ENCODE assay signal across 9 cellular contexts in the genomic region with DNA sequence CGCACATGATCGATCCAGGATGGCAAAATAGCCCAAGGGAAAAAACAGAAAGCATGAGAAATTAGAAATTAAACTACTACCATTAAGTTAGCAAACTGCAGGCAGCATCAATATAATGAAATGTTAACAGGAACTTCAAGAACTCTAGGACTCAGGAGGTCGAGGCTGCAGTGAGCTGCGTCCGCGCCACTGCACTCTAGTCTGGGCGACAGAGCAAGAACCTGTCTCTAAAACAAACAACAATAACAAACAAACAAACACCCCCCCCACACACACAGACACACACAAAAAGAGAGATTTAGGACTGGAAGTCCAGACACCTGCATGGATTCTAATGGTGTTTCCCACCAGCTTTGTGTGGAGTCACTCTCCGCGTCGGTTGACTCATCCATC. TPM values are rescaled to one million over a fixed set of nuclear protein-coding genes. Genes with fewer than 3 reads are reported as not detected.
DNase-seq lines count a peak whose midpoint lies in the region; ATAC-seq, FAIRE-seq and TF ChIP-seq lines count a peak whose summit lies in the region.
"Had no signal": no experiment of that assay in that cellular context is flagged by ENCODE, and none has a peak within 500 bp of the region (broad histone marks: within the 10 kb centered on the region; RNA-seq: fewer than 3 reads in every experiment).

No MANE protein-coding gene starts in this region.

- no peak for TF ChIP-seq RAD21 in GM12878 (IDR thresholded peaks at IDR 0.05; ENCODE audit: insufficient read depth, low read depth, low read length)

- H3K27ac Mint-ChIP-seq in activated naive CD4-positive, alpha-beta T cell treated with anti-CD3 and anti-CD28 coated beads, Interleukin-2, amount 50 U/mL, for 24 hours, result peak overlapping the region; percentile 99
- peak overlapping the region; percentile 92 for H3K27ac Mint-ChIP-seq in memory B cell

- H3K36me3 ChIP-seq in GM12878 (ENCODE audit: control insufficient read depth in 2 of 2, insufficient read depth in 2 of 2, low read length in 1 of 2), result peaks cover 0 to 2% of the 10 kb centered on the region in 2 experiments; a peak in 3 of 4 replicates
- peaks cover 0 to 9% (median 0%) of the 10 kb centered on the region in 4 donors for H3K36me3 ChIP-seq in upper lobe of left lung

- no peaks in the 10 kb centered on the region for H4K20me1 ChIP-seq in GM12878 (ENCODE audit: control insufficient read depth, insufficient read depth)

- ATAC-seq in GM12878, result no peak
- ATAC-seq in memory B cell (ENCODE audit: low read depth), result no peak
- ATAC-seq in upper lobe of left lung (ENCODE audit: low FRiP score in 2 of 2), result no peak

- H3K9me3 ChIP-seq in GM12878 (replicated peaks; ENCODE audit: control insufficient read depth, insufficient read depth, low read length), result no peaks in the 10 kb centered on the region
- H3K9me3 ChIP-seq in upper lobe of left lung, result no peaks in the 10 kb centered on the region

- in situ Hi-C loops in GM12878 (cut with MboI), result no loop called here

- intact Hi-C loops in GM12878 (cut with micrococcal nuclease; ENCODE audit: unreplicated experiment), result loop anchor here (5.0 kb wide), 1 partner anchor 91 kb away; no protein-coding TSS in a partner anchor

- peak overlapping the region; percentile 16; the same call in 1 of the 2 replicates for H3K27ac ChIP-seq in GM12878 (ENCODE audit: control insufficient read depth, insufficient read depth)
- H3K27ac ChIP-seq in upper lobe of left lung, result peak overlapping the region; percentile 92 to 98 (median 96)

- TSS peak; percentile 75 for BruUV-seq in GM12878 (replicated peaks; lab: Mats Ljungman, UMichigan)

- H3K4me1 ChIP-seq in GM12878 (ENCODE audit: control insufficient read depth, insufficient read depth, low read length), result peaks cover 14% of the 10 kb centered on the region
- H3K4me1 ChIP-seq in upper lobe of left lung, result peaks cover 15 to 28% (median 23%) of the 10 kb centered on the region in 4 donors

- peak overlapping the region; percentile 79; the same call in 1 of the 2 replicates for H3K4me3 ChIP-seq in GM12878
- H3K4me3 ChIP-seq in upper lobe of left lung, result peak overlapping the region in 3 of 4 donors; percentile 67 to 83 (median 76)

- POLR2A ChIA-PET in GM12878 (lab: Charles Lee), result interaction anchor here (1.0 to 5.4 kb wide), 6 partner anchors 9 to 212 kb away, joined by 3 to 31 read pairs (median 4); a partner anchor contains a TSS

- no peaks in the 10 kb centered on the region for H3K9me3 Mint-ChIP-seq in activated naive CD4-positive, alpha-beta T cell treated with anti-CD3 and anti-CD28 coated beads, Interleukin-2, amount 50 U/mL, for 24 hours
- H3K9me3 Mint-ChIP-seq in memory B cell, result no peaks in the 10 kb centered on the region

- RAD21 ChIA-PET in GM12878 (lab: Charles Lee; ENCODE audit: unreplicated experiment), result interaction anchor here (0.5 to 2.7 kb wide), 6 partner anchors 12 to 89 kb away, joined by 3 to 15 read pairs (median 7); a partner anchor contains a TSS

- H3K36me3 Mint-ChIP-seq in activated naive CD4-positive, alpha-beta T cell treated with anti-CD3 and anti-CD28 coated beads, Interleukin-2, amount 50 U/mL, for 24 hours, result peaks cover 13% of the 10 kb centered on the region
- peaks cover 10% of the 10 kb centered on the region for H3K36me3 Mint-ChIP-seq in memory B cell

- peak overlapping the region; percentile 93 for H3K4me3 Mint-ChIP-seq in activated naive CD4-positive, alpha-beta T cell treated with anti-CD3 and anti-CD28 coated beads, Interleukin-2, amount 50 U/mL, for 24 hours
- peak overlapping the region; percentile 93 for H3K4me3 Mint-ChIP-seq in memory B cell

- no peak for TF ChIP-seq POLR2A in GM12878 (IDR thresholded peaks at IDR 0.05; ENCODE audit: low read depth, low read length)
- TF ChIP-seq POLR2A in upper lobe of left lung (IDR thresholded peaks at IDR 0.05), result no peak

- SMC1A ChIA-PET in GM12878 (lab: Charles Lee; ENCODE audit: uncharacterized antibody, unreplicated experiment), result interaction anchor here (0.7 to 19.4 kb wide), 4 partner anchors 11 to 162 kb away, joined by 3 to 431 read pairs (median 20); a partner anchor contains a TSS

- no peak for DNase-seq in activated naive CD4-positive, alpha-beta T cell (lab: John Stamatoyannopoulos, UW)
- DNase-seq in GM12878 (ENCODE audit: low read depth, low spot score), result no peak
- no peak for DNase-seq in memory B cell (ENCODE audit: low spot score in 2 of 2)
- no peak for DNase-seq in upper lobe of left lung
- no peak for DNase-seq in COR-L47 (lab: John Stamatoyannopoulos, UW)
- no peak for DNase-seq in stimulated activated CD4-positive, alpha-beta T cell treated with anti-CD3 and anti-CD28 coated beads, Interleukin-4, amount 100 ng/mL, for 4 hours
- DNase-seq in NOMO-1 (lab: John Stamatoyannopoulos, UW; ENCODE audit: unreplicated experiment in 2 of 2), result no peak
- DNase-seq: cortex of kidney had no signal

- WGBS in GM12878 (ENCODE audit: insufficient coverage, insufficient replicate concordance, low lambda C conversion rate, missing lambda C conversion rate), result 79% methylated on average over 10 of the region's 10 CpGs
- 77 to 79% methylated on average over 10 of the region's 10 CpGs for WGBS in upper lobe of left lung, 2 donors

- H3K27me3 ChIP-seq in GM12878 (replicated peaks in 1 of 2; ENCODE audit: control insufficient read depth in 2 of 2, insufficient read depth in 2 of 2, low read length in 1 of 2) (no peaks in the 10 kb centered on the region), upper lobe of left lung (no peaks in the 10 kb centered on the region)

- peaks cover 49% of the 10 kb centered on the region for H3K4me1 Mint-ChIP-seq in activated naive CD4-positive, alpha-beta T cell treated with anti-CD3 and anti-CD28 coated beads, Interleukin-2, amount 50 U/mL, for 24 hours
- H3K4me1 Mint-ChIP-seq in memory B cell, result peaks cover 29% of the 10 kb centered on the region

- FAIRE-seq in GM12878 (lab: Jason Lieb, UNC), result no peak

- H3K79me2 ChIP-seq in GM12878 (ENCODE audit: control insufficient read depth, insufficient read depth, low read length), result peaks cover 18% of the 10 kb centered on the region

- CTCF ChIA-PET in GM12878 (lab: Yijun Ruan, JAX), result interaction anchor here (1.0 to 8.2 kb wide), 5 partner anchors 11 to 152 kb away, joined by 3 to 60 read pairs (median 19); a partner anchor contains a TSS

- peak overlapping the region; percentile 96 for H3K9ac ChIP-seq in GM12878 (ENCODE audit: control insufficient read depth, insufficient read depth, low read length)

- TF ChIP-seq EP300 in GM12878 (IDR thresholded peaks at IDR 0.05; ENCODE audit: borderline replicate concordance in 1 of 2, control insufficient read depth in 1 of 2, low read depth in 2 of 2, low read length in 2 of 2), result no peak
- TF ChIP-seq EP300 in upper lobe of left lung (IDR thresholded peaks at IDR 0.05), result no peak

- peak overlapping the region; percentile 58 for H3K4me2 ChIP-seq in GM12878 (ENCODE audit: control insufficient read depth, insufficient read depth)

- H3K27me3 Mint-ChIP-seq in activated naive CD4-positive, alpha-beta T cell treated with anti-CD3 and anti-CD28 coated beads, Interleukin-2, amount 50 U/mL, for 24 hours, result no peaks in the 10 kb centered on the region
- no peaks in the 10 kb centered on the region for H3K27me3 Mint-ChIP-seq in memory B cell

- H2AFZ ChIP-seq in GM12878 (ENCODE audit: control insufficient read depth, low read depth, low read length), result peak overlapping the region; percentile 89

- TF ChIP-seq CTCF in GM12878 (IDR thresholded peaks at IDR 0.05 in 2 of 3, conservative IDR thresholded peaks at IDR 0.05 in 1 of 3; ENCODE audit: control insufficient read depth in 2 of 3, extremely low read depth in 1 of 3, insufficient read depth in 1 of 3, low read depth in 3 of 3, low read length in 3 of 3) (no peak), upper lobe of left lung (IDR thresholded peaks at IDR 0.05) (no peak)

RNA-seq across cellular contexts. Expression of a gene that starts 0.5 kb away (rescaled TPM):
- total RNA-seq in GM12878 (2013; cell fraction: nucleolus; rRNA removed), result 4.6 and 5.1 TPM in 2 replicates
- 33.5 and 40.8 TPM in 2 replicates for total RNA-seq in GM12878 (2014; rRNA removed)
- 36.3 and 38.9 TPM in 2 replicates for total RNA-seq in GM12878 (2014; rRNA removed; fragmentation: Illumina TruSeq; extraction: Trizol)
- 85.9 and 86.2 TPM in 2 replicates for total RNA-seq in GM12878 (2021)
- polyA plus RNA-seq in GM12878 (2011; ENCODE audit: low read depth), result 46.2 TPM
- polyA plus RNA-seq in GM12878 (2011; rRNA removed), result 94.3 and 102 TPM in 2 replicates
- polyA plus RNA-seq in GM12878 (2011; cell fraction: cytosol; rRNA removed), result 64.9 and 80.5 TPM in 2 replicates
- polyA plus RNA-seq in GM12878 (2011; cell fraction: nucleus; rRNA removed), result 68.9 and 74.4 TPM in 2 replicates
- 46.0 and 51.9 TPM in 2 replicates for polyA plus RNA-seq in GM12878 (2012)
- 69.9 and 80.6 TPM in 2 replicates for polyA plus RNA-seq in GM12878 (2014; fragmentation: Illumina TruSeq; extraction: Trizol)
- polyA plus RNA-seq in GM12878 (2014; fragmentation: Nextera tagmentation; extraction: Ambion mirVana), result 10 to 100 TPM; 21.6 to 37.4 TPM
- 76.4 and 76.5 TPM in 2 replicates for polyA plus RNA-seq in GM12878 (2014; rRNA removed)
- polyA plus RNA-seq in GM12878 (2016; fragmentation: Nextera tagmentation; extraction: Ambion mirVana), result 10 to 100 TPM; 75.9 to 99.8 TPM
- polyA minus RNA-seq in GM12878 (2011; rRNA and poly(A)+ RNA removed), result 74.6 and 82.6 TPM in 2 replicates
- 21.4 and 26.2 TPM in 2 replicates for polyA minus RNA-seq in GM12878 (2011; cell fraction: cytosol; rRNA and poly(A)+ RNA removed)
- polyA minus RNA-seq in GM12878 (2011; cell fraction: nucleus; rRNA and poly(A)+ RNA removed), result 38.2 and 47.7 TPM in 2 replicates
- 10 to 100 TPM; 34.7 to 64.0 (median 38.2) TPM for total RNA-seq in upper lobe of left lung

RNA-seq across cellular contexts. Expression of a gene that starts 16.4 kb away (rescaled TPM):
- 7.6 and 7.8 TPM in 2 replicates for total RNA-seq in GM12878 (2013; cell fraction: nucleolus; rRNA removed)
- total RNA-seq in GM12878 (2014; rRNA removed), result 82.2 and 93.4 TPM in 2 replicates
- 64.3 and 72.1 TPM in 2 replicates for total RNA-seq in GM12878 (2014; rRNA removed; fragmentation: Illumina TruSeq; extraction: Trizol)
- total RNA-seq in GM12878 (2021), result 151 and 157 TPM in 2 replicates
- polyA plus RNA-seq in GM12878 (2011; ENCODE audit: low read depth), result 46.9 TPM
- polyA plus RNA-seq in GM12878 (2011; rRNA removed), result 142 and 183 TPM in 2 replicates
- 179 and 225 TPM in 2 replicates for polyA plus RNA-seq in GM12878 (2011; cell fraction: cytosol; rRNA removed)
- polyA plus RNA-seq in GM12878 (2011; cell fraction: nucleus; rRNA removed), result 72.2 and 89.4 TPM in 2 replicates
- polyA plus RNA-seq in GM12878 (2012), result 52.7 and 68.5 TPM in 2 replicates
- polyA plus RNA-seq in GM12878 (2014; fragmentation: Illumina TruSeq; extraction: Trizol), result 88.1 and 117 TPM in 2 replicates
- polyA plus RNA-seq in GM12878 (2014; fragmentation: Nextera tagmentation; extraction: Ambion mirVana), result 100 to 1,000 TPM in 1 of 2 experiments, 10 to 100 TPM in 1; 76.6 to 162 TPM
- polyA plus RNA-seq in GM12878 (2014; rRNA removed), result 173 and 179 TPM in 2 replicates
- 100 to 1,000 TPM; 255 to 266 TPM for polyA plus RNA-seq in GM12878 (2016; fragmentation: Nextera tagmentation; extraction: Ambion mirVana)
- polyA minus RNA-seq in GM12878 (2011; rRNA and poly(A)+ RNA removed), result 47.4 and 64.3 TPM in 2 replicates
- polyA minus RNA-seq in GM12878 (2011; cell fraction: cytosol; rRNA and poly(A)+ RNA removed), result 30.2 and 34.3 TPM in 2 replicates
- 10.6 and 17.2 TPM in 2 replicates for polyA minus RNA-seq in GM12878 (2011; cell fraction: nucleus; rRNA and poly(A)+ RNA removed)
- 10 to 100 TPM in 5 of 6 donors, 1 to 10 TPM in 1; 4.2 to 31.8 (median 20.0) TPM for total RNA-seq in upper lobe of left lung

RNA-seq across cellular contexts. Expression of a gene that starts 26.3 kb away (rescaled TPM):
- total RNA-seq in GM12878 (2013; cell fraction: nucleolus; rRNA removed), result 150 and 164 TPM in 2 replicates
- total RNA-seq in GM12878 (2014; rRNA removed) (62.8 and 91.0 TPM in 2 replicates), GM12878 (2014; rRNA removed; fragmentation: Illumina TruSeq; extraction: Trizol) (56.2 and 65.6 TPM in 2 replicates), GM12878 (2021) (170 TPM in 2 replicates), upper lobe of left lung (100 to 1,000 TPM in 1 of 6 donors, 10 to 100 TPM in 5; 22.8 to 138 (median 67.0) TPM)
- polyA plus RNA-seq in GM12878 (2011; ENCODE audit: low read depth), result 33.4 TPM
- polyA plus RNA-seq in GM12878 (2011; rRNA removed) (73.8 and 97.2 TPM in 2 replicates), GM12878 (2014; fragmentation: Illumina TruSeq; extraction: Trizol) (140 and 185 TPM in 2 replicates), GM12878 (2014; fragmentation: Nextera tagmentation; extraction: Ambion mirVana) (10 to 100 TPM; 10.7 to 12.1 TPM), GM12878 (2014; rRNA removed) (96.5 and 104 TPM in 2 replicates), GM12878 (2016; fragmentation: Nextera tagmentation; extraction: Ambion mirVana) (100 to 1,000 TPM; 109 to 111 TPM)
- polyA plus RNA-seq in GM12878 (2011; cell fraction: cytosol; rRNA removed), result 104 and 127 TPM in 2 replicates
- 199 and 213 TPM in 2 replicates for polyA plus RNA-seq in GM12878 (2011; cell fraction: nucleus; rRNA removed)
- 64.4 and 120 TPM in 2 replicates for polyA plus RNA-seq in GM12878 (2012)
- polyA minus RNA-seq in GM12878 (2011; rRNA and poly(A)+ RNA removed), result 106 and 131 TPM in 2 replicates
- polyA minus RNA-seq in GM12878 (2011; cell fraction: cytosol; rRNA and poly(A)+ RNA removed), result 80.5 and 81.6 TPM in 2 replicates
- 99.7 and 175 TPM in 2 replicates for polyA minus RNA-seq in GM12878 (2011; cell fraction: nucleus; rRNA and poly(A)+ RNA removed)

RNA-seq across cellular contexts. Expression of a gene that starts 38.8 kb away (rescaled TPM):
- 5.1 and 6.2 TPM in 2 replicates for total RNA-seq in GM12878 (2013; cell fraction: nucleolus; rRNA removed)
- total RNA-seq in GM12878 (2014; rRNA removed), result 4.9 and 6.2 TPM in 2 replicates
- total RNA-seq in GM12878 (2014; rRNA removed; fragmentation: Illumina TruSeq; extraction: Trizol), result 1.7 and 2.2 TPM in 2 replicates
- total RNA-seq in GM12878 (2021), result 5.2 and 5.4 TPM in 2 replicates
- polyA plus RNA-seq in GM12878 (2011; ENCODE audit: low read depth), result 0.71 TPM
- 1.9 and 2.3 TPM in 2 replicates for polyA plus RNA-seq in GM12878 (2011; rRNA removed)
- 3.3 and 6.3 TPM in 2 replicates for polyA plus RNA-seq in GM12878 (2011; cell fraction: cytosol; rRNA removed)
- polyA plus RNA-seq in GM12878 (2011; cell fraction: nucleus; rRNA removed), result 4.5 and 5.1 TPM in 2 replicates
- polyA plus RNA-seq in GM12878 (2012), result 1.7 and 1.9 TPM in 2 replicates
- polyA plus RNA-seq in GM12878 (2014; fragmentation: Illumina TruSeq; extraction: Trizol), result 0.62 and 1.0 TPM in 2 replicates
- 1 to 10 TPM in 1 of 2 experiments, under 1 TPM in 1; 0.98 to 2.0 TPM for polyA plus RNA-seq in GM12878 (2014; fragmentation: Nextera tagmentation; extraction: Ambion mirVana)
- 5.1 and 6.9 TPM in 2 replicates for polyA plus RNA-seq in GM12878 (2014; rRNA removed)
- polyA plus RNA-seq in GM12878 (2016; fragmentation: Nextera tagmentation; extraction: Ambion mirVana), result 1 to 10 TPM; 5.7 to 7.6 TPM
- 3.1 and 3.5 TPM in 2 replicates for polyA minus RNA-seq in GM12878 (2011; rRNA and poly(A)+ RNA removed)
- polyA minus RNA-seq in GM12878 (2011; cell fraction: cytosol; rRNA and poly(A)+ RNA removed), result 1.9 and 4.7 TPM in 2 replicates
- polyA minus RNA-seq in GM12878 (2011; cell fraction: nucleus; rRNA and poly(A)+ RNA removed), result 3.6 and 5.5 TPM in 2 replicates
- total RNA-seq in upper lobe of left lung, result 10 to 100 TPM in 2 of 6 donors, 1 to 10 TPM in 4; 5.2 to 12.3 (median 7.2) TPM

RNA-seq across cellular contexts. Expression of a gene that starts 51.0 kb away (rescaled TPM):
- total RNA-seq in GM12878 (2013; cell fraction: nucleolus; rRNA removed), result 11.9 and 12.6 TPM in 2 replicates
- 10.5 and 10.6 TPM in 2 replicates for total RNA-seq in GM12878 (2014; rRNA removed)
- 6.4 and 6.6 TPM in 2 replicates for total RNA-seq in GM12878 (2014; rRNA removed; fragmentation: Illumina TruSeq; extraction: Trizol)
- 11.1 and 12.0 TPM in 2 replicates for total RNA-seq in GM12878 (2021)
- 2.0 TPM for polyA plus RNA-seq in GM12878 (2011; ENCODE audit: low read depth)
- polyA plus RNA-seq in GM12878 (2011; rRNA removed), result 3.2 and 4.0 TPM in 2 replicates
- 5.7 and 5.9 TPM in 2 replicates for polyA plus RNA-seq in GM12878 (2011; cell fraction: cytosol; rRNA removed)
- 7.3 and 8.5 TPM in 2 replicates for polyA plus RNA-seq in GM12878 (2011; cell fraction: nucleus; rRNA removed)
- 3.8 and 4.6 TPM in 2 replicates for polyA plus RNA-seq in GM12878 (2012)
- polyA plus RNA-seq in GM12878 (2014; fragmentation: Illumina TruSeq; extraction: Trizol), result 1.3 and 4.5 TPM in 2 replicates
- 1 to 10 TPM in 1 of 2 experiments, under 1 TPM in 1; 0.14 to 1.0 TPM for polyA plus RNA-seq in GM12878 (2014; fragmentation: Nextera tagmentation; extraction: Ambion mirVana)
- 7.0 and 8.6 TPM in 2 replicates for polyA plus RNA-seq in GM12878 (2014; rRNA removed)
- polyA plus RNA-seq in GM12878 (2016; fragmentation: Nextera tagmentation; extraction: Ambion mirVana), result 1 to 10 TPM in 1 of 2 experiments, under 1 TPM in 1; 0.88 to 1.2 TPM
- 5.3 and 8.5 TPM in 2 replicates for polyA minus RNA-seq in GM12878 (2011; rRNA and poly(A)+ RNA removed)
- 2.8 and 3.8 TPM in 2 replicates for polyA minus RNA-seq in GM12878 (2011; cell fraction: cytosol; rRNA and poly(A)+ RNA removed)
- 4.7 and 6.3 TPM in 2 replicates for polyA minus RNA-seq in GM12878 (2011; cell fraction: nucleus; rRNA and poly(A)+ RNA removed)
- total RNA-seq in upper lobe of left lung, result 10 to 100 TPM in 3 of 6 donors, 1 to 10 TPM in 3; 6.8 to 29.2 (median 10.9) TPM
